11 cellular contexts compared by ENCODE assay signal in genomic region chr17:83193336-83194188, GRCh38.
A peak's percentile ranks its signal among the peaks of the same experiment; 100 is the strongest.
DNase-seq lines count a peak whose midpoint lies in the region; ATAC-seq and TF ChIP-seq lines count a peak whose summit lies in the region.
"Had no signal": no experiment of that assay in that cellular context is flagged by ENCODE, and none has a peak within 500 bp of the region (broad histone marks: within the 10 kb centered on the region; RNA-seq: fewer than 3 reads in every experiment).

No MANE protein-coding gene starts in this region.

- no TSS peak for BruUV-seq in MCF 10A (replicated peaks; lab: Mats Ljungman, UMichigan)

- TF ChIP-seq CTCF in breast epithelium (IDR thresholded peaks at IDR 0.05) (no peak), MCF 10A (IDR thresholded peaks at IDR 0.05; ENCODE audit: unreplicated experiment) (no peak)

- ATAC-seq in naive B cell (ENCODE audit: low read depth in 2 of 2) = peak in 1 of 2 donors; percentile 33
- ATAC-seq in aorta (ENCODE audit: low FRiP score) = no peak
- ATAC-seq in HG02970 (IDR thresholded peaks at IDR 0.05; ENCODE audit: low FRiP score, unreplicated experiment) = no peak

- no peaks in the 10 kb centered on the region for H3K36me3 Mint-ChIP-seq in MCF 10A (ENCODE audit: insufficient read depth, unreplicated experiment)
- peaks cover 0 to 7% of the 10 kb centered on the region in 2 donors for H3K36me3 Mint-ChIP-seq in naive B cell

- no peak overlapping the region for H3K27ac Mint-ChIP-seq in MCF 10A (ENCODE audit: low read depth, unreplicated experiment)
- peak overlapping the region in 4 of 6 donors; percentile 48 to 88 (median 68) for H3K27ac Mint-ChIP-seq in naive B cell

- peaks cover 8 to 12% of the 10 kb centered on the region in 2 donors for H3K4me1 ChIP-seq in breast epithelium
- H3K4me1 ChIP-seq in aorta (ENCODE audit: control insufficient read depth in 1 of 2, insufficient read depth in 2 of 2, low read length in 2 of 2) = peaks cover 0 to 2% of the 10 kb centered on the region in 2 donors
- H3K4me1 ChIP-seq: colonic mucosa had no signal

- H3K36me3 ChIP-seq in breast epithelium (no peaks in the 10 kb centered on the region), aorta (ENCODE audit: control insufficient read depth in 1 of 2, insufficient read depth in 2 of 2, low read length in 1 of 2) (no peaks in the 10 kb centered on the region)
- H3K36me3 ChIP-seq: colonic mucosa had no signal

- H3K4me1 Mint-ChIP-seq in MCF 10A (ENCODE audit: insufficient read depth, unreplicated experiment) = peaks cover 11% of the 10 kb centered on the region
- peaks cover 7 to 13% (median 9%) of the 10 kb centered on the region in 3 donors for H3K4me1 Mint-ChIP-seq in naive B cell

- H3K27me3 Mint-ChIP-seq in MCF 10A (ENCODE audit: insufficient read depth, unreplicated experiment) = peaks cover 22% of the 10 kb centered on the region
- peaks cover 6 to 29% (median 18%) of the 10 kb centered on the region in 3 donors for H3K27me3 Mint-ChIP-seq in naive B cell

- CTCF ChIA-PET in MCF 10A (lab: Yijun Ruan, JAX) = interaction anchor here (1.0 kb wide), 1 partner anchor 9 kb away, joined by 3 read pairs; no protein-coding TSS in a partner anchor

- H3K4me3 Mint-ChIP-seq in MCF 10A (ENCODE audit: unreplicated experiment) = no peak overlapping the region
- peak overlapping the region in 5 of 8 donors; percentile 4 to 59 (median 48) for H3K4me3 Mint-ChIP-seq in naive B cell

- H3K9me3 ChIP-seq in breast epithelium (peaks cover 0 to 6% of the 10 kb centered on the region in 2 donors), aorta (ENCODE audit: control insufficient read depth, low read length) (no peaks in the 10 kb centered on the region)
- H3K9me3 ChIP-seq: colonic mucosa had no signal

- POLR2A ChIA-PET in MCF 10A (lab: Yijun Ruan, JAX) = no interaction called here

- peak overlapping the region in 1 of 3 donors; percentile 11 for H3K4me3 ChIP-seq in breast epithelium
- H3K4me3 ChIP-seq in aorta (ENCODE audit: low read length in 2 of 2) = no peak overlapping the region
- H3K4me3 ChIP-seq: colonic mucosa had no signal

- WGBS in aorta, 2 donors = 77 to 82% methylated on average over 13 of the region's 13 CpGs

- H3K27ac ChIP-seq in breast epithelium (peak overlapping the region; percentile 52 to 87), aorta (ENCODE audit: low read depth in 1 of 2, low read length in 2 of 2) (no peak overlapping the region)
- H3K27ac ChIP-seq: colonic mucosa had no signal

- H3K9me3 Mint-ChIP-seq in MCF 10A (ENCODE audit: unreplicated experiment) (peaks cover 9% of the 10 kb centered on the region), naive B cell (no peaks in the 10 kb centered on the region)

- peak; percentile 54 to 55 for DNase-seq in breast epithelium (ENCODE audit: low spot score in 2 of 2)
- no peak for DNase-seq in MCF 10A (ENCODE audit: unreplicated experiment)
- DNase-seq in amniotic epithelial cell (ENCODE audit: low read depth) = peak; percentile 35
- DNase-seq in naive B cell = no peak
- peak; percentile 69 to 79 for DNase-seq in aorta
- no peak for DNase-seq in inferior parietal cortex (ENCODE audit: extremely low spot score)
- DNase-seq in NCI-H345 treated with DMSO at 0.1 percent for 48 hours (lab: John Stamatoyannopoulos, UW; ENCODE audit: unreplicated experiment) = no peak
- DNase-seq: NCI-H187, T-helper 9 cell had no signal

- no peak for TF ChIP-seq POLR2A in breast epithelium (IDR thresholded peaks at IDR 0.05)

- H3K27me3 ChIP-seq in breast epithelium = no peaks in the 10 kb centered on the region
- H3K27me3 ChIP-seq in aorta (ENCODE audit: control insufficient read depth in 1 of 2, insufficient read depth in 2 of 2, low read length in 1 of 2) = no peaks in the 10 kb centered on the region
- H3K27me3 ChIP-seq: colonic mucosa had no signal

- intact Hi-C loops in breast epithelium (cut with DNase I; ENCODE audit: low total_unique reads) (no loop called here), MCF 10A (cut with micrococcal nuclease) (no loop called here), aorta (cut with DNase I) (no loop called here)

Comparison
In these comparisons a context has a peak if more than half of its experiments do, and no peak if none do; other contexts are left out.
1. DNase-seq: peak in breast epithelium (2 of 2), amniotic epithelial cell (single experiment) and aorta (2 of 2); none in MCF 10A (single experiment), naive B cell (single experiment), inferior parietal cortex (single experiment) and NCI-H345 treated with DMSO at 0.1 percent for 48 hours (single experiment).
2. H3K27ac ChIP-seq: peak in breast epithelium (2 of 2); none in aorta (0 of 2).